ENCODE assay signal across 1 cellular context in the genomic region with DNA sequence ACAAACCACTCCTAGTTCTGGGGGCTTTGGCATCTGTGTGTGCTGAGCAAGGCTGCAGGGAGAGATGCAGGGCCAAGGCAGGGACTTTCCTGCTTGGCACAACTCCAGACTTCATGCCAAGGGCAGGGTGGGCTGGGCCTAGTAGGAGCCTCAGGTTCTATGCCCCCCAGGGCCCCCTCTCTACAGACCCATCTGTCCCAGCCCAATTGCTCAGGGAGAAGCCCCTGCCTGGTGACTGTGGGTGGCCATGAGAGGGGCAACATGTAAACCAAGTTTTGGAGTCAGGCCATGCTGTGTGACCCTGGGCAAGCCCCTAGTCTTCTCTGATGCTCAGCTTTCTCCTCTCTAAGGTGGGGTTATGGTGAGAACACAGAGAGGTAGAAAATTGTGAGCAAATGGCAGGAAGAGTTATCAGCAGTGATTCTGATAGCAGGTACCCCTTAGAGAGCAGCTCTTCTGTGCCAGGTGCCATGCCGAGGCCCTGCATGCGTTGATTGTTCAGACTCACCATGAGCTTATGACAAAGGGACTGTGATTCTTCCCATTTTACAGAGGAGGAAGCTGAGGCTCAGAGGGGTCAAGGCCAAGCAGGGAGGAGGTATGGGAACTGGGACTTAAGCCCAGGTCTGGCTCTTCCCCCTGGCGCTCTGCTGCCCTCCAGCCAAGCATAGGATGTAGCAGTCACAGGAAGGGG.
TF ChIP-seq lines count a peak whose summit lies in the region.

No MANE protein-coding gene starts in this region.

TF ChIP-seq in H1, 55 proteins besides CTCF, POLR2A, EP300 and RAD21:
- TF ChIP-seq JUND (IDR thresholded peaks at IDR 0.05; ENCODE audit: low read length): no peak
- TF ChIP-seq KDM1A (IDR thresholded peaks at IDR 0.05; ENCODE audit: borderline replicate concordance, low read length): peak; percentile 83; the same call in 1 of the 2 replicates
